8 cellular contexts compared by ENCODE assay signal in the genomic region with DNA sequence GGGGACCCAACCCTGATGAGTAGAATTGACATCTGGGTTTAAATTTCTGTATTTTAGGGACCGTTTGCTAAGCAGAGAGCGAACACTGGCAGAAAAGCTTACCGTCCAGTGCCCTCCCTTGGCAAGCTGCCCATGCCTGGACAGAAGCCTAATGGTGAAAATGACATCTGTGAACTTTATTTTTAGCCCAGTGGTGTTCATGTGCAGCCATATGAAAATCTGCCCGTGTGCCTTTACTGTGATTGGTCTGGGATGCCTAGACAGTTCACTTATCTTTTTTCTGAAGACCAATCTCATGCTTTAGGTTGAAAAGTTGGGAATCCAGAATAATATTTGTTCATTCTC. TPM values are rescaled to one million over a fixed set of nuclear protein-coding genes. Genes with fewer than 3 reads are reported as not detected.
DNase-seq lines count a peak whose midpoint lies in the region; ATAC-seq and TF ChIP-seq lines count a peak whose summit lies in the region.

No MANE protein-coding gene starts in this region.

- H3K9ac ChIP-seq in mucosa of stomach (ENCODE audit: low read length): peak overlapping the region; percentile 92

- ATAC-seq in Right ventricle myocardium inferior (no peak), GM21825 (IDR thresholded peaks at IDR 0.05; ENCODE audit: unreplicated experiment) (no peak)
- ATAC-seq in effector memory CD8-positive, alpha-beta T cell (replicated peaks): no peak

- no peak overlapping the region for H3K27ac Mint-ChIP-seq in effector memory CD8-positive, alpha-beta T cell

- no peak overlapping the region for H3K27ac ChIP-seq in effector memory CD4-positive, alpha-beta T cell (ENCODE audit: insufficient read depth, low read length, poor library complexity, severe bottlenecking)

- H3K4me1 Mint-ChIP-seq in effector memory CD8-positive, alpha-beta T cell (ENCODE audit: low read depth in 2 of 2): peaks cover 23 to 26% of the 10 kb centered on the region in 2 donors

- H3K4me1 ChIP-seq in mucosa of stomach (ENCODE audit: control insufficient read depth, insufficient read depth, low read length): peaks cover 20% of the 10 kb centered on the region
- peaks cover 19% of the 10 kb centered on the region for H3K4me1 ChIP-seq in effector memory CD4-positive, alpha-beta T cell (ENCODE audit: control insufficient read depth, insufficient read depth, low read length, poor library complexity, severe bottlenecking)

- DNase-seq in Right ventricle myocardium inferior (ENCODE audit: missing footprints) (peak; percentile 75), cardiac septum (ENCODE audit: low spot score) (no peak), GM20000 (ENCODE audit: low spot score) (no peak), NCI-H82 (lab: John Stamatoyannopoulos, UW) (no peak)
- no peak for DNase-seq in effector memory CD8-positive, alpha-beta T cell
- no peak for DNase-seq in effector memory CD4-positive, alpha-beta T cell

- intact Hi-C loops in Right ventricle myocardium inferior (cut with DNase I) (loop anchor here (2.0 to 10.0 kb wide), 4 partner anchors 33 to 117 kb away; partner anchors contain the start of genes CCDC158, FAM47E and SCARB2), cardiac septum (cut with DNase I) (loop anchor here (2.0 to 10.0 kb wide), 6 partner anchors 33 to 187 kb away; partner anchors contain the start of genes CCDC158, FAM47E and SCARB2)

- H3K4me3 Mint-ChIP-seq in effector memory CD8-positive, alpha-beta T cell: peak overlapping the region; percentile 82

- H3K27me3 ChIP-seq in mucosa of stomach (ENCODE audit: control insufficient read depth, insufficient read depth, low read length): no peaks in the 10 kb centered on the region
- no peaks in the 10 kb centered on the region for H3K27me3 ChIP-seq in effector memory CD4-positive, alpha-beta T cell (replicated peaks; ENCODE audit: control insufficient read depth, insufficient read depth, low read length, poor library complexity, severe bottlenecking)

- no peaks in the 10 kb centered on the region for H3K9me3 ChIP-seq in mucosa of stomach (ENCODE audit: control insufficient read depth, low read length)
- no peaks in the 10 kb centered on the region for H3K9me3 ChIP-seq in effector memory CD4-positive, alpha-beta T cell (ENCODE audit: control insufficient read depth, low read length)

- no peaks in the 10 kb centered on the region for H3K36me3 ChIP-seq in mucosa of stomach (ENCODE audit: control insufficient read depth, insufficient read depth, low read length)
- H3K36me3 ChIP-seq in effector memory CD4-positive, alpha-beta T cell (ENCODE audit: control insufficient read depth, insufficient read depth, low read length): no peaks in the 10 kb centered on the region

- H3K9me3 Mint-ChIP-seq in effector memory CD8-positive, alpha-beta T cell: no peaks in the 10 kb centered on the region

- TF ChIP-seq CTCF in GM20000 (IDR thresholded peaks at IDR 0.05; ENCODE audit: extremely low read depth, missing control alignments): no peak

- H3K36me3 Mint-ChIP-seq in effector memory CD8-positive, alpha-beta T cell (ENCODE audit: insufficient read depth): peaks cover 4% of the 10 kb centered on the region

- no peaks in the 10 kb centered on the region for H3K27me3 Mint-ChIP-seq in effector memory CD8-positive, alpha-beta T cell

- no peak overlapping the region for H3K4me3 ChIP-seq in mucosa of stomach (ENCODE audit: low read length)
- no peak overlapping the region for H3K4me3 ChIP-seq in effector memory CD4-positive, alpha-beta T cell (ENCODE audit: insufficient read depth, low read depth, low read length, poor library complexity, severe bottlenecking)

RNA-seq across cellular contexts. Expression of gene STBD1, which starts 1.1 kb away (rescaled TPM):
- 29.4 TPM for total RNA-seq in Right ventricle myocardium inferior
- 37.6 TPM for total RNA-seq in cardiac septum

RNA-seq across cellular contexts. Expression of gene FAM47E, which starts 56.1 kb away (rescaled TPM):
- 2.4 TPM for total RNA-seq in Right ventricle myocardium inferior
- total RNA-seq in cardiac septum: 2.9 TPM
